Comparison of ENCODE assay signal across 18 cellular contexts in genomic region chr10:107546239-107546638, GRCh38.
DNase-seq lines count a peak whose midpoint lies in the region; ATAC-seq and TF ChIP-seq lines count a peak whose summit lies in the region.
"Had no signal": no experiment of that assay in that cellular context is flagged by ENCODE, and none has a peak within 500 bp of the region (broad histone marks: within the 10 kb centered on the region; RNA-seq: fewer than 3 reads in every experiment).

No MANE protein-coding gene starts in this region.

- peak; percentile 69 for DNase-seq in HS-5 (ENCODE audit: low read depth)
- DNase-seq in SK-N-DZ (ENCODE audit: low spot score) = peak; percentile 84
- peak; percentile 87 for DNase-seq in foreskin melanocyte
- DNase-seq in tibial nerve (ENCODE audit: low spot score in 2 of 2) = no peak
- DNase-seq in effector CD4-positive, alpha-beta T cell = no peak
- DNase-seq: activated CD8-positive, alpha-beta T cell treated with anti-CD3 and anti-CD28 coated beads for 36 hours; activated naive CD4-positive, alpha-beta T cell treated with anti-CD3 and anti-CD28 coated beads, Interleukin-2, amount 10 ng/mL, durations not matched to agents 7 days and 5 days; AML-193; gastrocnemius medialis; GF-D8; left colon; NCI-H1092; NK-92 treated with Interleukin-12 subunit alpha and Interleukin-12 subunit beta, amount 100 ng/mL, for 24 hours; occipital lobe had no signal

- no peak for TF ChIP-seq CTCF in tibial nerve (IDR thresholded peaks at IDR 0.05)

- no peak overlapping the region for H3K4me3 ChIP-seq in ACC112 (ENCODE audit: low read depth, low read length)
- no peak overlapping the region for H3K4me3 ChIP-seq in tibial nerve
- H3K4me3 ChIP-seq: gastrocnemius medialis, vagina had no signal

- TF ChIP-seq POLR2A in tibial nerve (IDR thresholded peaks at IDR 0.05) = no peak

- H3K4me1 ChIP-seq in ACC112 (ENCODE audit: control insufficient read depth, insufficient read depth, low read length, unreplicated experiment) (peaks cover 16% of the 10 kb centered on the region), tibial nerve (no peaks in the 10 kb centered on the region)
- H3K4me1 ChIP-seq: gastrocnemius medialis, vagina had no signal

- ATAC-seq in HG03378 (IDR thresholded peaks at IDR 0.05; ENCODE audit: unreplicated experiment) = no peak
- no peak for ATAC-seq in GM18517 (IDR thresholded peaks at IDR 0.05; ENCODE audit: unreplicated experiment)
- ATAC-seq: activated CD8-positive, alpha-beta T cell treated with anti-CD3 and anti-CD28 coated beads for 36 hours; gastrocnemius medialis; left colon had no signal

- H3K36me3 ChIP-seq in ACC112 (ENCODE audit: insufficient read depth, low read length) = no peaks in the 10 kb centered on the region
- H3K36me3 ChIP-seq in tibial nerve = no peaks in the 10 kb centered on the region
- H3K36me3 ChIP-seq: gastrocnemius medialis, vagina had no signal

- H2AFZ ChIP-seq in ACC112 (ENCODE audit: low read length, unreplicated experiment) = no peak overlapping the region

- H3K27ac ChIP-seq in ACC112 (ENCODE audit: low read depth, low read length) = peak overlapping the region; percentile 69
- H3K27ac ChIP-seq in tibial nerve = no peak overlapping the region
- H3K27ac ChIP-seq: gastrocnemius medialis, vagina had no signal

- WGBS in tibial nerve, 2 donors = 32 to 41% methylated on average over 1 of the region's 1 CpG

- H3K9me3 ChIP-seq in tibial nerve = peaks cover 0 to 8% (median 0%) of the 10 kb centered on the region in 4 donors
- H3K9me3 ChIP-seq: gastrocnemius medialis, vagina had no signal

- no peaks in the 10 kb centered on the region for H3K79me2 ChIP-seq in ACC112 (ENCODE audit: control insufficient read depth, insufficient read depth, low read length, unreplicated experiment)

- H3K27me3 ChIP-seq in ACC112 (ENCODE audit: insufficient read depth, low read length) (no peaks in the 10 kb centered on the region), tibial nerve (no peaks in the 10 kb centered on the region)
- H3K27me3 ChIP-seq: gastrocnemius medialis, vagina had no signal

- TF ChIP-seq EP300 in tibial nerve (IDR thresholded peaks at IDR 0.05) = no peak

Comparison
In these comparisons a context has a peak if more than half of its experiments do, and no peak if none do; other contexts are left out.
1. DNase-seq: peak in HS-5 (single experiment), SK-N-DZ (single experiment) and foreskin melanocyte (single experiment); none in tibial nerve (0 of 2) and effector CD4-positive, alpha-beta T cell (single experiment).